1 cellular context compared by ENCODE assay signal in the genomic region with DNA sequence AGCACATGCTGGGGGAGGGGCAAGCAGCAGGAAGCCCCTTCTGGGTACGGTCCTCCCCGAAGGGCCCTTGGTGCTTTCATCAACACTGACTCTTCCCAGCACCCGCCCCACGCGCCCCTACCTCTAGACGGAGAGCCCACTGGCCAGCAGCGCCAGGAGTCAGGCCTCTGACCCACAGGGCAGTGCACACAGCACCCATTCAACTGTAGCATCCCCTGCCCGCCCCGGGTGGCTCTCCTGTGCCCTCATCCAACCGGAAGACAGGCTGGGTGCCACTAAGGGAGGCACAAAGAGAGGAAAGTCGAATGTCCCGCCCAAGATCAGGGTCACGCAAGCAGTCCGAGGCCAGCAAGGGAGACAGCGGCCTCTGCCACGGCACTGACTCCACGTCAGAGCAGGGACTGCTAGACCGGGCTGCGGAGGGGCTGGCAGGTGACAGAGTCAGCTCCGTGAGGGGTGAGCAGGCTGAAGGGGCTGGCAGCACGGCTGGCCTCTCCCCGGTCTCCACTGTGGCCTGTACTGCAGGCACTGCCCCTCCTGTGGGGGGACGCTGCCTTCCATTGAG.
TF ChIP-seq lines count a peak whose summit lies in the region.

No MANE protein-coding gene starts in this region.

TF ChIP-seq in HepG2, 621 proteins besides CTCF, POLR2A, EP300 and RAD21 (continued from another document and continues in another):
- 0 out of 2 replicates have a peak, but pooled peaks have one; percentile 20 for TF ChIP-seq SP2 (CRISPR knock-in tag; IDR thresholded peaks at IDR 0.05)
- 0 out of 2 replicates have a peak, but pooled peaks have one; percentile 26 for TF ChIP-seq ZFY (CRISPR knock-in tag; IDR thresholded peaks at IDR 0.05)
- peak; percentile 74 for TF ChIP-seq KDM2A (CRISPR knock-in tag; IDR thresholded peaks at IDR 0.05; ENCODE audit: borderline replicate concordance, low read depth)
- no peak for TF ChIP-seq SMYD3 (CRISPR knock-in tag; IDR thresholded peaks at IDR 0.05)
- TF ChIP-seq ZNF768 (CRISPR knock-in tag; IDR thresholded peaks at IDR 0.05) = no peak; the same call in 1 of the 2 replicates
- TF ChIP-seq, protein P1, sequence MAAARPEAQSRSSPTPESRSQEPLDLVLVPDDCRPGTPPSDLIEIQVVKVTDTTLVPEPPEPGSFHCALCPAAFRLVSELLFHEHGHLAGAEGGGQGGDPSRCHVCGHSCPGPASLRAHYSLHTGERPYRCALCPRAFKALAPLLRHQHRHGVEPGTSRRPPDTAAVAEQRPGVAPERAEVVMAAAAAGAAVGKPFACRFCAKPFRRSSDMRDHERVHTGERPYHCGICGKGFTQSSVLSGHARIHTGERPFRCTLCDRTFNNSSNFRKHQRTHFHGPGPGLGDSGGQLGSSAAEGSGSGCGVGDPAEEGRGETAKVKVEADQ (CRISPR knock-in tag; IDR thresholded peaks at IDR 0.05; ENCODE audit: borderline replicate concordance) = no peak
- TF ChIP-seq SIX1 (CRISPR knock-in tag; IDR thresholded peaks at IDR 0.05; ENCODE audit: borderline replicate concordance) = no peak
- TF ChIP-seq ELF3 (CRISPR knock-in tag; IDR thresholded peaks at IDR 0.05) = no peak
- peak; percentile 83 for TF ChIP-seq HIC2 (CRISPR knock-in tag; IDR thresholded peaks at IDR 0.05; ENCODE audit: low read depth)
- no peak for TF ChIP-seq ZNF878 (CRISPR knock-in tag; IDR thresholded peaks at IDR 0.05)
- 0 out of 2 replicates have a peak, but pooled peaks have one; percentile 15 for TF ChIP-seq RBFOX2 (IDR thresholded peaks at IDR 0.05; ENCODE audit: low read depth, low read length)
- TF ChIP-seq, protein P2, sequence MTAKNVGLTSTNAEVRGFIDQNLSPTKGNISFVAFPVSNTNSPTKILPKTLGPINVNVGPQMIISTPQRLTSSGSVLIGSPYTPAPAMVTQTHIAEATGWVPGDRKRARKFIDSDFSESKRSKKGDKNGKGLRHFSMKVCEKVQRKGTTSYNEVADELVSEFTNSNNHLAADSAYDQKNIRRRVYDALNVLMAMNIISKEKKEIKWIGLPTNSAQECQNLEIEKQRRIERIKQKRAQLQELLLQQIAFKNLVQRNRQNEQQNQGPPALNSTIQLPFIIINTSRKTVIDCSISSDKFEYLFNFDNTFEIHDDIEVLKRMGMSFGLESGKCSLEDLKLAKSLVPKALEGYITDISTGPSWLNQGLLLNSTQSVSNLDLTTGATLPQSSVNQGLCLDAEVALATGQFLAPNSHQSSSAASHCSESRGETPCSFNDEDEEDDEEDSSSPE (CRISPR knock-in tag; IDR thresholded peaks at IDR 0.05) = no peak
- no peak for TF ChIP-seq ZKSCAN8 (CRISPR knock-in tag; IDR thresholded peaks at IDR 0.05; ENCODE audit: borderline replicate concordance)
- no peak for TF ChIP-seq NFE2 (CRISPR knock-in tag; IDR thresholded peaks at IDR 0.05)
- no peak for TF ChIP-seq ZNF484 (CRISPR knock-in tag; IDR thresholded peaks at IDR 0.05; ENCODE audit: borderline replicate concordance, low read depth)
- no peak for TF ChIP-seq JUNB (CRISPR knock-in tag; IDR thresholded peaks at IDR 0.05; ENCODE audit: borderline replicate concordance)
- TF ChIP-seq, protein P3, sequence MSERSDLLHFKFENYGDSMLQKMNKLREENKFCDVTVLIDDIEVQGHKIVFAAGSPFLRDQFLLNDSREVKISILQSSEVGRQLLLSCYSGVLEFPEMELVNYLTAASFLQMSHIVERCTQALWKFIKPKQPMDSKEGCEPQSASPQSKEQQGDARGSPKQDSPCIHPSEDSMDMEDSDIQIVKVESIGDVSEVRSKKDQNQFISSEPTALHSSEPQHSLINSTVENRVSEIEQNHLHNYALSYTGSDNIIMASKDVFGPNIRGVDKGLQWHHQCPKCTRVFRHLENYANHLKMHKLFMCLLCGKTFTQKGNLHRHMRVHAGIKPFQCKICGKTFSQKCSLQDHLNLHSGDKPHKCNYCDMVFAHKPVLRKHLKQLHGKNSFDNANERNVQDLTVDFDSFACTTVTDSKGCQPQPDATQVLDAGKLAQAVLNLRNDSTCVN (CRISPR knock-in tag; IDR thresholded peaks at IDR 0.05; ENCODE audit: borderline replicate concordance) = no peak
- no peak for TF ChIP-seq ZNF670 (CRISPR knock-in tag; IDR thresholded peaks at IDR 0.05; ENCODE audit: borderline replicate concordance)
- TF ChIP-seq ZNF891 (CRISPR knock-in tag; IDR thresholded peaks at IDR 0.05) = no peak
- TF ChIP-seq ZNF230 (CRISPR knock-in tag; IDR thresholded peaks at IDR 0.05) = 0 out of 2 replicates have a peak, but pooled peaks have one; percentile 15
- TF ChIP-seq ELF1 (CRISPR knock-in tag; IDR thresholded peaks at IDR 0.05) = no peak
- no peak for TF ChIP-seq TOPORS (CRISPR knock-in tag; IDR thresholded peaks at IDR 0.05)
- TF ChIP-seq AGO2 (optimal IDR thresholded peaks at IDR 0.05; ENCODE audit: low read depth, low read length) = peak; percentile 65
- no peak for TF ChIP-seq SRSF1 (optimal IDR thresholded peaks at IDR 0.05; ENCODE audit: low read depth, low read length)
- TF ChIP-seq, protein P4, sequence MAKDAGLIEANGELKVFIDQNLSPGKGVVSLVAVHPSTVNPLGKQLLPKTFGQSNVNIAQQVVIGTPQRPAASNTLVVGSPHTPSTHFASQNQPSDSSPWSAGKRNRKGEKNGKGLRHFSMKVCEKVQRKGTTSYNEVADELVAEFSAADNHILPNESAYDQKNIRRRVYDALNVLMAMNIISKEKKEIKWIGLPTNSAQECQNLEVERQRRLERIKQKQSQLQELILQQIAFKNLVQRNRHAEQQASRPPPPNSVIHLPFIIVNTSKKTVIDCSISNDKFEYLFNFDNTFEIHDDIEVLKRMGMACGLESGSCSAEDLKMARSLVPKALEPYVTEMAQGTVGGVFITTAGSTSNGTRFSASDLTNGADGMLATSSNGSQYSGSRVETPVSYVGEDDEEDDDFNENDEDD (CRISPR knock-in tag; IDR thresholded peaks at IDR 0.05; ENCODE audit: borderline replicate concordance) = no peak
- no peak for TF ChIP-seq SMC3 (IDR thresholded peaks at IDR 0.05; ENCODE audit: low read length)
- TF ChIP-seq, protein P5, sequence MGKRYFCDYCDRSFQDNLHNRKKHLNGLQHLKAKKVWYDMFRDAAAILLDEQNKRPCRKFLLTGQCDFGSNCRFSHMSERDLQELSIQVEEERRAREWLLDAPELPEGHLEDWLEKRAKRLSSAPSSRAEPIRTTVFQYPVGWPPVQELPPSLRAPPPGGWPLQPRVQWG (CRISPR knock-in tag; IDR thresholded peaks at IDR 0.05; ENCODE audit: borderline replicate concordance, low read depth) = no peak
- peak; percentile 22 for TF ChIP-seq XRCC5 (optimal IDR thresholded peaks at IDR 0.05; ENCODE audit: low read length)
- TF ChIP-seq ZNF543 (CRISPR knock-in tag; IDR thresholded peaks at IDR 0.05) = peak; percentile 6; the same call in 1 of the 2 replicates
- TF ChIP-seq AGO1 (IDR thresholded peaks at IDR 0.05; ENCODE audit: low read depth, low read length, poor library complexity, severe bottlenecking) = peak; percentile 86
- TF ChIP-seq TGIF2 (CRISPR knock-in tag; IDR thresholded peaks at IDR 0.05) = no peak
- no peak for TF ChIP-seq HOXA7 (CRISPR knock-in tag; IDR thresholded peaks at IDR 0.05)
- no peak for TF ChIP-seq FOXK2 (IDR thresholded peaks at IDR 0.05)
- no peak for TF ChIP-seq MBNL3 (CRISPR knock-in tag; conservative IDR thresholded peaks at IDR 0.05)
- peak; percentile 43; the same call in 1 of the 2 replicates for TF ChIP-seq SAP130 (CRISPR knock-in tag; IDR thresholded peaks at IDR 0.05; ENCODE audit: low read depth)
- 0 out of 2 replicates have a peak, but pooled peaks have one; percentile 60 for TF ChIP-seq MTA1 (CRISPR knock-in tag; IDR thresholded peaks at IDR 0.05; ENCODE audit: borderline replicate concordance)
- TF ChIP-seq, protein P6, sequence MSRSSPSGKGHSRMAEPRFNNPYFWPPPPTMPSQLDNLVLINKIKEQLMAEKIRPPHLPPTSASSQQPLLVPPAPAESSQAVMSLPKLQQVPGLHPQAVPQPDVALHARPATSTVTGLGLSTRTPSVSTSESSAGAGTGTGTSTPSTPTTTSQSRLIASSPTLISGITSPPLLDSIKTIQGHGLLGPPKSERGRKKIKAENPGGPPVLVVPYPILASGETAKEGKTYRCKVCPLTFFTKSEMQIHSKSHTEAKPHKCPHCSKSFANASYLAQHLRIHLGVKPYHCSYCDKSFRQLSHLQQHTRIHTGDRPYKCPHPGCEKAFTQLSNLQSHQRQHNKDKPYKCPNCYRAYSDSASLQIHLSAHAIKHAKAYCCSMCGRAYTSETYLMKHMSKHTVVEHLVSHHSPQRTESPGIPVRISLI (CRISPR knock-in tag; IDR thresholded peaks at IDR 0.05; ENCODE audit: borderline replicate concordance) = 0 out of 2 replicates have a peak, but pooled peaks have one; percentile 27
- no peak for TF ChIP-seq ZSCAN30 (CRISPR knock-in tag; IDR thresholded peaks at IDR 0.05)
- TF ChIP-seq SNAPC4 (CRISPR knock-in tag; IDR thresholded peaks at IDR 0.05) = no peak
- TF ChIP-seq ARNT2 (CRISPR knock-in tag; IDR thresholded peaks at IDR 0.05; ENCODE audit: low read depth) = no peak
- peak; percentile 47; the same call in 1 of the 2 replicates for TF ChIP-seq ZFX (CRISPR knock-in tag; IDR thresholded peaks at IDR 0.05; ENCODE audit: low read depth)
- peak; percentile 11; the same call in 1 of the 2 replicates for TF ChIP-seq ARID4A (CRISPR knock-in tag; IDR thresholded peaks at IDR 0.05; ENCODE audit: borderline replicate concordance)
- TF ChIP-seq KLF16 (CRISPR knock-in tag; IDR thresholded peaks at IDR 0.05) = 0 out of 4 replicates have a peak, but pooled peaks of 1 of the 2 experiments have one; percentile 36
- no peak for TF ChIP-seq NONO (IDR thresholded peaks at IDR 0.05)
- TF ChIP-seq NONO (CRISPR knock-in tag; conservative IDR thresholded peaks at IDR 0.05) = 0 out of 2 replicates have a peak, but pooled peaks have one; percentile 24
